Comparison of ENCODE assay signal across 8 cellular contexts in the genomic region with DNA sequence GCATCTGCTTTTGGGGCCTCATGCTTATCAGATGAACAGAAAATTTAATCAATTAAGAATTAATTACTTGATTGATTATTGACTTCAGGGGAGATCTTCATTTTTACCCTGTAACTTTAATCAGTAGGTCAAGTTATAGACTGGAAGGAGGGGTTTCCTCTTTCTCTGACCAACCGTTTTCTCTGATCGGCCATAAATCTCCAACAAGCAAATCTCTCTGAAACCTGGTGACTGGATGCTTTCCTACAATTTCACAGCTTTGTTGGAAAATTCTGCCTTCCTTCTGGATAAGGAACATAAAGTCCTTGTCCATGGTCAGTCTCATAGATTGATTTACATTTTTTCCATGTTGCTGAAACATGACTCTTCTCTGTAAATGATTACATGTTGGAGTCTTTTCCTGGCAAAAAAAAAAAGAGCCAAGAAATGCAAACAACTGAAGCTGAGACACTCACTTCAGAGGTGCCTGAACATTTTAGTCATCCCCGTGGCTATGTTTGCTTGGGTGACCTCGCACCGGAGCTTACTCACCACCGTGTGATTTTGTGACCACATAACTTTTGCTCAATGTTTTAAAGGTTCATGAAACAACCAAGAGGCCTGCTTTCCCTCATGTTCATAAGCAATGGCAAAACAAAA. TPM values are rescaled to one million over a fixed set of nuclear protein-coding genes. Genes with fewer than 3 reads are reported as not detected.
DNase-seq lines count a peak whose midpoint lies in the region; ATAC-seq and TF ChIP-seq lines count a peak whose summit lies in the region.
"Had no signal": no experiment of that assay in that cellular context is flagged by ENCODE, and none has a peak within 500 bp of the region (broad histone marks: within the 10 kb centered on the region; RNA-seq: fewer than 3 reads in every experiment).

No MANE protein-coding gene starts in this region.

- intact Hi-C loops in CD4-positive, alpha-beta memory T cell (cut with micrococcal nuclease) = no loop called here
- intact Hi-C loops in transverse colon (cut with DNase I; ENCODE audit: low total_unique reads) = no loop called here

- CTCF ChIA-PET in CD4-positive, alpha-beta memory T cell (lab: Charles Lee; ENCODE audit: partially characterized antibody) = interaction anchor here (0.6 kb wide), 1 partner anchor 94 kb away, joined by 3 read pairs; no protein-coding TSS in a partner anchor

- H3K27me3 ChIP-seq in CD4-positive, alpha-beta memory T cell (ENCODE audit: insufficient read depth, low read length) = no peaks in the 10 kb centered on the region
- no peaks in the 10 kb centered on the region for H3K27me3 ChIP-seq in transverse colon

- TF ChIP-seq POLR2A in transverse colon (IDR thresholded peaks at IDR 0.05) = no peak

- no peak for TF ChIP-seq CTCF in transverse colon (IDR thresholded peaks at IDR 0.05)

- no peaks in the 10 kb centered on the region for H3K36me3 ChIP-seq in CD4-positive, alpha-beta memory T cell (ENCODE audit: insufficient read depth, low read length)
- H3K36me3 ChIP-seq in transverse colon = no peaks in the 10 kb centered on the region

- H3K9me3 ChIP-seq in CD4-positive, alpha-beta memory T cell (ENCODE audit: control insufficient read depth in 1 of 2, low read length in 2 of 2) = no peaks in the 10 kb centered on the region
- peaks cover 0 to 3% of the 10 kb centered on the region in 2 donors for H3K9me3 ChIP-seq in transverse colon

- H3K27ac Mint-ChIP-seq in CD4-positive, alpha-beta memory T cell = no peak overlapping the region

- WGBS in transverse colon (ENCODE audit: low coverage in 1 of 2), 2 donors = 49 to 69% methylated on average over 6 of the region's 6 CpGs

- H3K4me1 Mint-ChIP-seq in CD4-positive, alpha-beta memory T cell = peaks cover 0 to 3% (median 0%) of the 10 kb centered on the region in 4 donors

- no peak overlapping the region for H3K4me3 ChIP-seq in CD4-positive, alpha-beta memory T cell (ENCODE audit: low read length in 2 of 2)
- H3K4me3 ChIP-seq in transverse colon = no peak overlapping the region
- H3K4me3 ChIP-seq: skin epidermis had no signal

- no peak overlapping the region for H3K4me3 Mint-ChIP-seq in CD4-positive, alpha-beta memory T cell

- ATAC-seq in GM18868 (IDR thresholded peaks at IDR 0.05; ENCODE audit: unreplicated experiment) (peak; percentile 88), HG03066 (IDR thresholded peaks at IDR 0.05; ENCODE audit: low read depth, unreplicated experiment) (peak; percentile 83)

- POLR2A ChIA-PET in CD4-positive, alpha-beta memory T cell (lab: Charles Lee; ENCODE audit: partially characterized antibody) = interaction anchor here (0.6 kb wide), 1 partner anchor 9 kb away, joined by 3 read pairs; no protein-coding TSS in a partner anchor

- no peak overlapping the region for H3K27ac ChIP-seq in CD4-positive, alpha-beta memory T cell (ENCODE audit: low read depth, low read length)
- no peak overlapping the region for H3K27ac ChIP-seq in transverse colon
- H3K27ac ChIP-seq: skin epidermis had no signal

- no peak for TF ChIP-seq EP300 in transverse colon (IDR thresholded peaks at IDR 0.05; ENCODE audit: low read depth)

- in situ Hi-C loops in transverse colon (cut with MboI; ENCODE audit: low pct_ligation_motif_present in 1 of 4, low pct_unique_long_range_greater_than_20kb in 1 of 4, low sequenced_read_pairs in 3 of 4) = no loop called here

- no peaks in the 10 kb centered on the region for H3K36me3 Mint-ChIP-seq in CD4-positive, alpha-beta memory T cell

- DNase-seq in activated CD4-positive, CD25-positive, alpha-beta regulatory T cell treated with anti-CD3 and anti-CD28 coated beads, Interleukin-2, amount 50 U/mL, for 72 hours = peak; percentile 54
- peak; percentile 51 for DNase-seq in foreskin melanocyte
- DNase-seq in Ammon's horn (ENCODE audit: low spot score) = no peak
- no peak for DNase-seq in CD4-positive, alpha-beta memory T cell
- no peak for DNase-seq in transverse colon

- H3K4me1 ChIP-seq in CD4-positive, alpha-beta memory T cell (ENCODE audit: insufficient read depth, low read length) = no peaks in the 10 kb centered on the region
- no peaks in the 10 kb centered on the region for H3K4me1 ChIP-seq in transverse colon

- H3K27me3 Mint-ChIP-seq in CD4-positive, alpha-beta memory T cell = peaks cover 0 to 1% of the 10 kb centered on the region in 2 donors

- peaks cover 0 to 8% (median under 1%) of the 10 kb centered on the region in 8 donors for H3K9me3 Mint-ChIP-seq in CD4-positive, alpha-beta memory T cell

RNA-seq across cellular contexts. Expression of a gene that starts 31.0 kb away (rescaled TPM):
- total RNA-seq in CD4-positive, alpha-beta memory T cell = 1 to 10 TPM; 8.5 to 8.6 TPM
- polyA plus RNA-seq in CD4-positive, alpha-beta memory T cell = 1 to 10 TPM; 2.7 to 5.7 TPM
- total RNA-seq in transverse colon = 10 to 100 TPM in 1 of 4 donors, 1 to 10 TPM in 2, under 1 TPM in 1; 0.40 to 18.4 (median 4.3) TPM

Comparison
In these comparisons a context has a peak if more than half of its experiments do, and no peak if none do; other contexts are left out.
1. DNase-seq: peak in activated CD4-positive, CD25-positive, alpha-beta regulatory T cell treated with anti-CD3 and anti-CD28 coated beads, Interleukin-2, amount 50 U/mL, for 72 hours (single experiment) and foreskin melanocyte (single experiment); none in Ammon's horn (single experiment), CD4-positive, alpha-beta memory T cell (0 of 5) and transverse colon (single experiment).